18 cellular contexts compared by ENCODE assay signal in genomic region chr16:88323546-88324330, GRCh38. TPM values are rescaled to one million over a fixed set of nuclear protein-coding genes. Genes with fewer than 3 reads are reported as not detected.
DNase-seq lines count a peak whose midpoint lies in the region; ATAC-seq and TF ChIP-seq lines count a peak whose summit lies in the region.
"Had no signal": no experiment of that assay in that cellular context is flagged by ENCODE, and none has a peak within 500 bp of the region (broad histone marks: within the 10 kb centered on the region; RNA-seq: fewer than 3 reads in every experiment).

No MANE protein-coding gene starts in this region.

- no peak overlapping the region for H3K4me2 ChIP-seq in HCT116 (ENCODE audit: low read length)
- no peak overlapping the region for H3K4me2 ChIP-seq in neuronal stem cell (ENCODE audit: insufficient read depth, low read length, poor library complexity, severe bottlenecking)
- no peak overlapping the region for H3K4me2 ChIP-seq in Karpas-422 (ENCODE audit: low read depth, low read length, poor library complexity, severe bottlenecking)

- H3K27ac ChIP-seq in HCT116 (ENCODE audit: low read depth, low read length), result no peak overlapping the region
- no peak overlapping the region for H3K27ac ChIP-seq in neuronal stem cell (replicated peaks; ENCODE audit: low read length)
- no peak overlapping the region for H3K27ac ChIP-seq in Karpas-422 (ENCODE audit: low read length)
- no peak overlapping the region for H3K27ac ChIP-seq in CD4-positive, alpha-beta T cell (ENCODE audit: low read depth, low read length)
- H3K27ac ChIP-seq: C4-2B had no signal

- H2AFZ ChIP-seq in HCT116 (ENCODE audit: low read depth, low read length, poor library complexity, severe bottlenecking) (no peak overlapping the region), neuronal stem cell (ENCODE audit: low read length) (no peak overlapping the region), Karpas-422 (ENCODE audit: low read length) (no peak overlapping the region)

- no peak overlapping the region for H3K4me3 Mint-ChIP-seq in CD4-positive, alpha-beta T cell
- H3K4me3 Mint-ChIP-seq: CD8-positive, alpha-beta T cell; H9 had no signal

- H3K27ac Mint-ChIP-seq in CD4-positive, alpha-beta T cell, result no peak overlapping the region
- H3K27ac Mint-ChIP-seq: CD8-positive, alpha-beta T cell; H9 had no signal

- no peak overlapping the region for H3K4me3 ChIP-seq in HCT116 (replicated peaks in 1 of 2; ENCODE audit: low read depth in 1 of 2, low read length in 2 of 2)
- no peak overlapping the region for H3K4me3 ChIP-seq in neuronal stem cell (ENCODE audit: low read length in 2 of 2)
- no peak overlapping the region for H3K4me3 ChIP-seq in Karpas-422 (ENCODE audit: low read length)

- peaks cover 0 to 6% of the 10 kb centered on the region in 2 experiments; a peak in 1 of 4 replicates for H3K4me1 ChIP-seq in HCT116 (ENCODE audit: control insufficient read depth in 1 of 2, insufficient read depth in 2 of 2, low read length in 2 of 2)
- H3K4me1 ChIP-seq in neuronal stem cell (ENCODE audit: control insufficient read depth in 2 of 2, insufficient read depth in 1 of 2, low read depth in 1 of 2, low read length in 2 of 2), result no peaks in the 10 kb centered on the region
- H3K4me1 ChIP-seq in Karpas-422 (ENCODE audit: low read length), result no peaks in the 10 kb centered on the region

- no peak overlapping the region for H3K4ac ChIP-seq in neuronal stem cell (ENCODE audit: low read length)

- H3K9ac ChIP-seq in HCT116 (ENCODE audit: low read length) (no peak overlapping the region), neuronal stem cell (ENCODE audit: low read depth, low read length, poor library complexity) (no peak overlapping the region), Karpas-422 (ENCODE audit: low read length) (no peak overlapping the region)

- intact Hi-C loops in Right ventricle myocardium inferior (cut with DNase I), result no loop called here
- intact Hi-C loops in left cardiac atrium (cut with DNase I), result no loop called here
- intact Hi-C loops in HCT116 (cut with micrococcal nuclease), result no loop called here
- intact Hi-C loops in CD4-positive, alpha-beta T cell (cut with DNase I, micrococcal nuclease), result no loop called here

- no peak overlapping the region for H2BK15ac ChIP-seq in neuronal stem cell (ENCODE audit: low read length)

- no peak for TF ChIP-seq CTCF in HCT116 (IDR thresholded peaks at IDR 0.05 in 2 of 3, conservative IDR thresholded peaks at IDR 0.05 in 1 of 3; ENCODE audit: borderline replicate concordance in 1 of 3, insufficient read depth in 1 of 3, low read depth in 2 of 3, low read length in 2 of 3)
- TF ChIP-seq CTCF in CD4-positive, alpha-beta T cell (IDR thresholded peaks at IDR 0.05), result no peak

- no peaks in the 10 kb centered on the region for H3K27me3 Mint-ChIP-seq in CD4-positive, alpha-beta T cell

- H4K91ac ChIP-seq in neuronal stem cell (ENCODE audit: low read depth, low read length, poor library complexity), result peak overlapping the region; percentile 72

- H3K79me1 ChIP-seq in neuronal stem cell (ENCODE audit: low read depth, low read length), result no peaks in the 10 kb centered on the region

- no CpG with 5 or more reads among the region's 15 CpGs for WGBS in neuronal stem cell (ENCODE audit: extremely low coverage in 2 of 2, insufficient read length in 2 of 2, insufficient replicate concordance in 1 of 2), 2 donors

- H3K36me3 ChIP-seq in HCT116 (ENCODE audit: control insufficient read depth in 1 of 2, insufficient read depth in 2 of 2, low read length in 2 of 2), result no peaks in the 10 kb centered on the region
- H3K36me3 ChIP-seq in neuronal stem cell (replicated peaks in 1 of 2; ENCODE audit: control insufficient read depth in 2 of 2, insufficient read depth in 2 of 2, low read length in 2 of 2), result peaks cover 0 to 2% of the 10 kb centered on the region in 2 donors
- no peaks in the 10 kb centered on the region for H3K36me3 ChIP-seq in Karpas-422 (ENCODE audit: insufficient read depth, low read length)

- H3K18ac ChIP-seq in neuronal stem cell (ENCODE audit: low read length), result peak overlapping the region; percentile 28

- H4K20me1 ChIP-seq in HCT116 (ENCODE audit: insufficient read depth) (no peaks in the 10 kb centered on the region), Karpas-422 (ENCODE audit: insufficient read depth, low read depth, low read length) (no peaks in the 10 kb centered on the region)

- no peak for ATAC-seq in Right ventricle myocardium inferior
- no peak for ATAC-seq in left cardiac atrium
- no peak for ATAC-seq in HCT116
- ATAC-seq in CD4-positive, alpha-beta T cell (ENCODE audit: poor library complexity), result no peak
- ATAC-seq: CD8-positive, alpha-beta T cell had no signal

- CTCF ChIA-PET in HCT116 (lab: Charles Lee), result no interaction called here
- CTCF ChIA-PET in CD4-positive, alpha-beta T cell (lab: Charles Lee), result no interaction called here

- RAD21 ChIA-PET in HCT116 (lab: Charles Lee; ENCODE audit: low non-redundant PET in 1 of 2, low total read pairs in 2 of 2, uncharacterized antibody in 2 of 2, unreplicated experiment in 2 of 2), result no interaction called here

- H3K23ac ChIP-seq in neuronal stem cell (ENCODE audit: low read depth, low read length, poor library complexity), result no peak overlapping the region

- H3K4me1 Mint-ChIP-seq in CD4-positive, alpha-beta T cell (ENCODE audit: low read depth), result no peaks in the 10 kb centered on the region
- H3K4me1 Mint-ChIP-seq: H9 had no signal

- no peak for TF ChIP-seq RAD21 in HCT116 (IDR thresholded peaks at IDR 0.05; ENCODE audit: low read depth)

- H4K8ac ChIP-seq in neuronal stem cell (ENCODE audit: low read depth, low read length), result no peak overlapping the region

- peak overlapping the region; percentile 58 for H2BK12ac ChIP-seq in neuronal stem cell (ENCODE audit: low read length)

- DNase-seq in Right ventricle myocardium inferior (ENCODE audit: missing footprints), result peak; percentile 18
- no peak for DNase-seq in left cardiac atrium
- DNase-seq in HCT116 (ENCODE audit: low read depth, low spot score), result no peak
- DNase-seq in RPMI7951 (ENCODE audit: low read depth), result peak; percentile 77
- no peak for DNase-seq in neuronal stem cell (ENCODE audit: low spot score)
- DNase-seq in Karpas-422, result no peak
- no peak for DNase-seq in CD4-positive, alpha-beta T cell
- DNase-seq in activated T-cell treated with anti-CD3 and anti-CD28 coated beads for 4 hours, result no peak
- DNase-seq: 8988T, ACHN, COR-L47, DMS153, DMS79 treated with DMSO at 0.1 percent for 48 hours, GDM1, GOT3, H9 had no signal

- H2BK120ac ChIP-seq in neuronal stem cell (ENCODE audit: low read depth, low read length), result no peak overlapping the region

- H3K9me2 ChIP-seq in HCT116 (ENCODE audit: insufficient read depth), result no peaks in the 10 kb centered on the region
- H3K9me2 ChIP-seq in Karpas-422 (replicated peaks; ENCODE audit: insufficient read depth, low read length), result no peaks in the 10 kb centered on the region

- no TSS peak for BruUV-seq in HCT116 (replicated peaks; lab: Mats Ljungman, UMichigan)

- POLR2A ChIA-PET in HCT116 (lab: Charles Lee), result no interaction called here
- POLR2A ChIA-PET in CD4-positive, alpha-beta T cell (lab: Charles Lee), result no interaction called here

- H2AK5ac ChIP-seq in neuronal stem cell (ENCODE audit: low read depth, low read length), result peak overlapping the region; percentile 43

- H3K9me3 Mint-ChIP-seq in CD4-positive, alpha-beta T cell, result no peaks in the 10 kb centered on the region
- H3K9me3 Mint-ChIP-seq: CD8-positive, alpha-beta T cell had no signal

- no peaks in the 10 kb centered on the region for H3K36me3 Mint-ChIP-seq in CD4-positive, alpha-beta T cell (ENCODE audit: low read depth)
- H3K36me3 Mint-ChIP-seq: CD8-positive, alpha-beta T cell had no signal

- H3K9me3 ChIP-seq in HCT116 (ENCODE audit: control insufficient read depth in 1 of 2, insufficient read depth in 1 of 2, low read depth in 1 of 2, low read length in 2 of 2) (peaks cover 0 to 15% of the 10 kb centered on the region in 2 experiments; a peak in 1 of 4 replicates), neuronal stem cell (replicated peaks in 1 of 2; ENCODE audit: control insufficient read depth in 2 of 2, insufficient read depth in 1 of 2, low read depth in 1 of 2, low read length in 2 of 2) (peaks cover 0 to 4% of the 10 kb centered on the region in 2 donors), Karpas-422 (ENCODE audit: low read length) (peaks cover 8% of the 10 kb centered on the region; the same call in 1 of the 2 replicates)
- H3K9me3 ChIP-seq in CD4-positive, alpha-beta T cell (ENCODE audit: control insufficient read depth, low read length), result no peaks in the 10 kb centered on the region

- no peaks in the 10 kb centered on the region for H3K79me2 ChIP-seq in HCT116 (ENCODE audit: insufficient read depth, low read length)
- no peaks in the 10 kb centered on the region for H3K79me2 ChIP-seq in Karpas-422 (ENCODE audit: low read length)

- peak overlapping the region; percentile 75 for H2BK5ac ChIP-seq in neuronal stem cell (ENCODE audit: low read length)

- H3K27me3 ChIP-seq in HCT116 (ENCODE audit: insufficient read depth, low read length) (no peaks in the 10 kb centered on the region), neuronal stem cell (ENCODE audit: control insufficient read depth in 3 of 3, insufficient read depth in 3 of 3, low read depth in 1 of 3, low read length in 3 of 3) (peaks cover 0 to 6% (median 0%) of the 10 kb centered on the region in 3 experiments), Karpas-422 (ENCODE audit: low read length) (no peaks in the 10 kb centered on the region)
- no peaks in the 10 kb centered on the region for H3K27me3 ChIP-seq in CD4-positive, alpha-beta T cell (ENCODE audit: control insufficient read depth, insufficient read depth, low read length)

- TF ChIP-seq POLR2A in HCT116 (IDR thresholded peaks at IDR 0.05; ENCODE audit: borderline replicate concordance, extremely low read depth, insufficient read depth, insufficient read length), result no peak

- peak overlapping the region; percentile 75 for H3K14ac ChIP-seq in neuronal stem cell (ENCODE audit: low read length)

TF ChIP-seq in HCT116, 20 proteins besides CTCF, POLR2A, EP300 and RAD21 (continues in another document):
- TF ChIP-seq YY1 (IDR thresholded peaks at IDR 0.05; ENCODE audit: extremely low read depth, insufficient replicate concordance, low read depth, low read length), result peak; percentile 25

RNA-seq across cellular contexts. Expression of gene ZNF469, which starts 59.0 kb away (rescaled TPM):
- total RNA-seq in Right ventricle myocardium inferior (0.92 TPM), left cardiac atrium (1 to 10 TPM in 1 of 2 donors, under 1 TPM in 1; 0.65 to 1.7 TPM), HCT116 (2021; ENCODE audit: unreplicated experiment) (5.9 TPM)
- 2.1 and 2.4 TPM in 2 replicates for polyA plus RNA-seq in HCT116 (2012)
- total RNA-seq in RPMI7951 (2014; rRNA removed; shearing (Covaris generic)), result 0.12 and 0.39 TPM in 2 replicates
- 0.26 TPM for polyA plus RNA-seq in neuronal stem cell (2013, experiment 1 of 2)
- polyA plus RNA-seq in neuronal stem cell (2013, experiment 2 of 2), result 0.29 TPM
- not detected in 2 replicates for total RNA-seq in Karpas-422 (2014; rRNA removed; shearing (Covaris generic); ENCODE audit: low replicate concordance)
- total RNA-seq in CD4-positive, alpha-beta T cell, result under 1 TPM; 0.74 to 0.75 TPM

Comparison
In these comparisons a context has a peak if more than half of its experiments do, and no peak if none do; other contexts are left out.
1. DNase-seq: peak in Right ventricle myocardium inferior (single experiment) and RPMI7951 (single experiment); none in left cardiac atrium (single experiment), HCT116 (single experiment), neuronal stem cell (single experiment), Karpas-422 (single experiment), CD4-positive, alpha-beta T cell (0 of 10) and activated T-cell treated with anti-CD3 and anti-CD28 coated beads for 4 hours (single experiment).